Comparison of ENCODE assay signal across 11 cellular contexts in the genomic region with DNA sequence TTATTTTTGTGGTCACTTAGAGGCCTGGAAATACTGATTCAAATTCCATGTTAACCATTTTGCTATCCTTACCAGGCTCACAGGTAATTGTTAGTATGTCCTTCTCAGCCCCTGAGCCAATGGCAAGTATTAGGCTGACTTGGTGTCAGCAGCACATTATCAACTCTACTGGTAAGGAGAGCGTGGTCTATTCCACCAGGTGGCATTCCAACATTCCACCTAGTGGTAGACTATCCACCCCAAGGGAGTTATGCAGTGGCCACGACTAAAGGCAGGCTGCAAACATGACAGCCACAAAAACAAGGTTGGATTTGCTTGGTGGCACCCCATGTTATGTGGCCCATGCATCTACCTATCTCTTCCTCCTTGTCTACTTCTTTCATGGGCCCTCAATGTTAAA. TPM values are rescaled to one million over a fixed set of nuclear protein-coding genes. Genes with fewer than 3 reads are reported as not detected.
A peak's percentile ranks its signal among the peaks of the same experiment; 100 is the strongest.
DNase-seq lines count a peak whose midpoint lies in the region; ATAC-seq and TF ChIP-seq lines count a peak whose summit lies in the region.
"Had no signal": no experiment of that assay in that cellular context is flagged by ENCODE, and none has a peak within 500 bp of the region (broad histone marks: within the 10 kb centered on the region; RNA-seq: fewer than 3 reads in every experiment).

No MANE protein-coding gene starts in this region.

- no peak for ATAC-seq in activated CD4-positive, alpha-beta T cell treated with anti-CD3 and anti-CD28 coated beads for 36 hours

- H2AK5ac ChIP-seq in neuronal stem cell (ENCODE audit: low read depth, low read length) = no peak overlapping the region

- H3K27ac ChIP-seq in endodermal cell (ENCODE audit: low read depth, low read length) (no peak overlapping the region), stomach (no peak overlapping the region), neuronal stem cell (replicated peaks; ENCODE audit: low read length) (no peak overlapping the region)

- CTCF ChIA-PET in activated CD4-positive, alpha-beta T cell treated with anti-CD3 and anti-CD28 coated beads for 36 hours (lab: Charles Lee) = no interaction called here

- H3K18ac ChIP-seq in neuronal stem cell (ENCODE audit: low read length) = no peak overlapping the region

- H3K4ac ChIP-seq in neuronal stem cell (ENCODE audit: low read length) = no peak overlapping the region

- POLR2A ChIA-PET in activated CD4-positive, alpha-beta T cell treated with anti-CD3 and anti-CD28 coated beads for 36 hours (lab: Charles Lee) = no interaction called here

- no peak overlapping the region for H4K91ac ChIP-seq in neuronal stem cell (ENCODE audit: low read depth, low read length, poor library complexity)

- no peak for TF ChIP-seq EP300 in stomach (IDR thresholded peaks at IDR 0.05)

- no peak overlapping the region for H2BK12ac ChIP-seq in neuronal stem cell (ENCODE audit: low read length)

- H2AFZ ChIP-seq in neuronal stem cell (ENCODE audit: low read length) = no peak overlapping the region

- H3K36me3 ChIP-seq in endodermal cell (ENCODE audit: control insufficient read depth, insufficient read depth, low read length) = no peaks in the 10 kb centered on the region
- no peaks in the 10 kb centered on the region for H3K36me3 ChIP-seq in stomach
- H3K36me3 ChIP-seq in neuronal stem cell (replicated peaks in 1 of 2; ENCODE audit: control insufficient read depth in 2 of 2, insufficient read depth in 2 of 2, low read length in 2 of 2) = no peaks in the 10 kb centered on the region

- TF ChIP-seq CTCF in NB4 (IDR thresholded peaks at IDR 0.05; ENCODE audit: low read depth, low read length) (no peak), endodermal cell (conservative IDR thresholded peaks at IDR 0.05) (peak; percentile 65), stomach (IDR thresholded peaks at IDR 0.05) (peak in 2 of 7 experiments; percentile 28 to 50)

- TF ChIP-seq POLR2A in NB4 (IDR thresholded peaks at IDR 0.05; ENCODE audit: extremely low read depth, insufficient read length) (no peak), stomach (IDR thresholded peaks at IDR 0.05) (no peak)

- H3K4me3 ChIP-seq in NB4 (ENCODE audit: low read depth, low read length) (no peak overlapping the region), endodermal cell (ENCODE audit: low read length) (no peak overlapping the region), stomach (no peak overlapping the region), neuronal stem cell (ENCODE audit: low read length in 2 of 2) (no peak overlapping the region)

- no peak overlapping the region for H2BK5ac ChIP-seq in neuronal stem cell (ENCODE audit: low read length)

- H3K36me3 Mint-ChIP-seq in activated CD4-positive, alpha-beta T cell treated with anti-CD3 and anti-CD28 coated beads for 36 hours (ENCODE audit: low read depth) = no peaks in the 10 kb centered on the region
- no peaks in the 10 kb centered on the region for H3K36me3 Mint-ChIP-seq in endodermal cell (ENCODE audit: low read depth)

- H3K4me1 Mint-ChIP-seq in activated CD4-positive, alpha-beta T cell treated with anti-CD3 and anti-CD28 coated beads for 36 hours = no peaks in the 10 kb centered on the region
- no peaks in the 10 kb centered on the region for H3K4me1 Mint-ChIP-seq in endodermal cell

- H3K27ac Mint-ChIP-seq in activated CD4-positive, alpha-beta T cell treated with anti-CD3 and anti-CD28 coated beads for 36 hours = no peak overlapping the region
- H3K27ac Mint-ChIP-seq in endodermal cell = no peak overlapping the region

- H3K27me3 Mint-ChIP-seq in activated CD4-positive, alpha-beta T cell treated with anti-CD3 and anti-CD28 coated beads for 36 hours = no peaks in the 10 kb centered on the region
- no peaks in the 10 kb centered on the region for H3K27me3 Mint-ChIP-seq in endodermal cell (ENCODE audit: insufficient read depth)

- no peak overlapping the region for H3K14ac ChIP-seq in neuronal stem cell (ENCODE audit: low read length)

- H2BK120ac ChIP-seq in neuronal stem cell (ENCODE audit: low read depth, low read length) = no peak overlapping the region

- WGBS in endodermal cell (ENCODE audit: insufficient coverage in 1 of 2, insufficient read length in 1 of 2), 2 experiments = 84% methylated on average over 2 of the region's 2 CpGs; no CpG with 5 or more reads in 1 of the 2 experiments
- 40 to 59% (median 50%) methylated on average over 2 of the region's 2 CpGs for WGBS in stomach, 5 donors
- no CpG with 5 or more reads among the region's 2 CpGs for WGBS in neuronal stem cell (ENCODE audit: extremely low coverage in 2 of 2, insufficient read length in 2 of 2, insufficient replicate concordance in 1 of 2), 2 donors

- H3K27me3 ChIP-seq in endodermal cell (ENCODE audit: control insufficient read depth, insufficient read depth, low read length, poor library complexity, severe bottlenecking) = no peaks in the 10 kb centered on the region
- H3K27me3 ChIP-seq in stomach = no peaks in the 10 kb centered on the region
- H3K27me3 ChIP-seq in neuronal stem cell (ENCODE audit: control insufficient read depth in 3 of 3, insufficient read depth in 3 of 3, low read depth in 1 of 3, low read length in 3 of 3) = peaks cover 0 to 18% (median 0%) of the 10 kb centered on the region in 3 experiments

- H3K4me1 ChIP-seq in endodermal cell (ENCODE audit: control insufficient read depth, insufficient read depth, low read length) = no peaks in the 10 kb centered on the region
- no peaks in the 10 kb centered on the region for H3K4me1 ChIP-seq in stomach
- no peaks in the 10 kb centered on the region for H3K4me1 ChIP-seq in neuronal stem cell (ENCODE audit: control insufficient read depth in 2 of 2, insufficient read depth in 1 of 2, low read depth in 1 of 2, low read length in 2 of 2)

- H3K9me3 ChIP-seq in endodermal cell (ENCODE audit: control insufficient read depth, low read length) = no peaks in the 10 kb centered on the region
- no peaks in the 10 kb centered on the region for H3K9me3 ChIP-seq in stomach
- H3K9me3 ChIP-seq in neuronal stem cell (replicated peaks in 1 of 2; ENCODE audit: control insufficient read depth in 2 of 2, insufficient read depth in 1 of 2, low read depth in 1 of 2, low read length in 2 of 2) = no peaks in the 10 kb centered on the region

- H3K4me2 ChIP-seq in neuronal stem cell (ENCODE audit: insufficient read depth, low read length, poor library complexity, severe bottlenecking) = no peak overlapping the region

- intact Hi-C loops in activated CD4-positive, alpha-beta T cell treated with anti-CD3 and anti-CD28 coated beads for 36 hours (cut with DNase I, micrococcal nuclease) = no loop called here
- intact Hi-C loops in stomach (cut with DNase I; ENCODE audit: low total_unique reads) = no loop called here

- no peaks in the 10 kb centered on the region for H3K9me3 Mint-ChIP-seq in activated CD4-positive, alpha-beta T cell treated with anti-CD3 and anti-CD28 coated beads for 36 hours (ENCODE audit: low read depth)
- no peaks in the 10 kb centered on the region for H3K9me3 Mint-ChIP-seq in endodermal cell

- H3K4me3 Mint-ChIP-seq in activated CD4-positive, alpha-beta T cell treated with anti-CD3 and anti-CD28 coated beads for 36 hours = no peak overlapping the region
- H3K4me3 Mint-ChIP-seq in endodermal cell = no peak overlapping the region

- H3K9ac ChIP-seq in endodermal cell (ENCODE audit: extremely low read depth, low read length, poor library complexity, severe bottlenecking) (no peak overlapping the region), neuronal stem cell (ENCODE audit: low read depth, low read length, poor library complexity) (no peak overlapping the region)

- H3K23ac ChIP-seq in neuronal stem cell (ENCODE audit: low read depth, low read length, poor library complexity) = no peak overlapping the region

- no peak overlapping the region for H4K8ac ChIP-seq in neuronal stem cell (ENCODE audit: low read depth, low read length)

- no peak overlapping the region for H2BK15ac ChIP-seq in neuronal stem cell (ENCODE audit: low read length)

- DNase-seq in activated CD4-positive, alpha-beta T cell treated with anti-CD3 and anti-CD28 coated beads for 36 hours = peak; percentile 15
- no peak for DNase-seq in activated CD4-positive, alpha-beta T cell treated with anti-CD3 and anti-CD28 coated beads for 4 hours
- DNase-seq in NB4 (ENCODE audit: low read depth) = peak; percentile 19
- DNase-seq in endodermal cell = peak; percentile 57
- peak; percentile 30 for DNase-seq in stomach
- DNase-seq in 8988T = no peak
- no peak for DNase-seq in neuronal stem cell (ENCODE audit: low spot score)
- DNase-seq in Kasumi-1 (lab: John Stamatoyannopoulos, UW) = no peak
- DNase-seq: activated CD4-positive, alpha-beta T cell treated with anti-CD3 and anti-CD28 coated beads, Interleukin-2, amount 50 U/mL, for 48 hours; NCI-H226; T-helper 1 cell had no signal

- no peaks in the 10 kb centered on the region for H3K79me1 ChIP-seq in neuronal stem cell (ENCODE audit: low read depth, low read length)

RNA-seq across cellular contexts. Expression of gene GCC2, which starts 31.8 kb away (rescaled TPM):
- total RNA-seq in activated CD4-positive, alpha-beta T cell treated with anti-CD3 and anti-CD28 coated beads for 36 hours = 10 to 100 TPM; 47.8 to 51.3 TPM
- total RNA-seq in endodermal cell (10 to 100 TPM; 57.0 to 59.9 TPM), stomach (100 to 1,000 TPM in 1 of 5 donors, 10 to 100 TPM in 4; 48.7 to 498 (median 76.9) TPM)
- 24.0 TPM for polyA plus RNA-seq in endodermal cell (2013, experiment 1 of 2)
- 26.3 TPM for polyA plus RNA-seq in endodermal cell (2013, experiment 2 of 2)
- 10 to 100 TPM in 1 of 3 donors, 1 to 10 TPM in 2; 5.2 to 11.0 (median 7.6) TPM for polyA plus RNA-seq in stomach
- polyA plus RNA-seq in neuronal stem cell (2013, experiment 1 of 2) = 28.5 TPM
- 26.9 TPM for polyA plus RNA-seq in neuronal stem cell (2013, experiment 2 of 2)

RNA-seq across cellular contexts. Expression of gene SULT1C4, which starts 39.5 kb away (rescaled TPM):
- not detected for total RNA-seq in activated CD4-positive, alpha-beta T cell treated with anti-CD3 and anti-CD28 coated beads for 36 hours
- total RNA-seq in endodermal cell = 1 to 10 TPM; 2.4 to 2.7 TPM
- polyA plus RNA-seq in endodermal cell (2013, experiment 1 of 2) = 16.2 TPM
- polyA plus RNA-seq in endodermal cell (2013, experiment 2 of 2) = 12.8 TPM
- total RNA-seq in stomach = 10 to 100 TPM in 1 of 5 donors, 1 to 10 TPM in 1, not detected in 3; 2.5 to 20.7 TPM
- polyA plus RNA-seq in stomach = 1 to 10 TPM in 1 of 3 donors, under 1 TPM in 2; 0.62 to 2.0 (median 0.73) TPM
- polyA plus RNA-seq in neuronal stem cell (2013, experiment 1 of 2) = 15.0 TPM
- 15.4 TPM for polyA plus RNA-seq in neuronal stem cell (2013, experiment 2 of 2)

Comparison
In these comparisons a context has a peak if more than half of its experiments do, and no peak if none do; other contexts are left out.
1. DNase-seq: peak in activated CD4-positive, alpha-beta T cell treated with anti-CD3 and anti-CD28 coated beads for 36 hours (single experiment), NB4 (single experiment), endodermal cell (single experiment) and stomach (single experiment); none in activated CD4-positive, alpha-beta T cell treated with anti-CD3 and anti-CD28 coated beads for 4 hours (0 of 2), 8988T (single experiment), neuronal stem cell (single experiment) and Kasumi-1 (0 of 2).